ENCODE assay signal across 17 cellular contexts in the genomic region with DNA sequence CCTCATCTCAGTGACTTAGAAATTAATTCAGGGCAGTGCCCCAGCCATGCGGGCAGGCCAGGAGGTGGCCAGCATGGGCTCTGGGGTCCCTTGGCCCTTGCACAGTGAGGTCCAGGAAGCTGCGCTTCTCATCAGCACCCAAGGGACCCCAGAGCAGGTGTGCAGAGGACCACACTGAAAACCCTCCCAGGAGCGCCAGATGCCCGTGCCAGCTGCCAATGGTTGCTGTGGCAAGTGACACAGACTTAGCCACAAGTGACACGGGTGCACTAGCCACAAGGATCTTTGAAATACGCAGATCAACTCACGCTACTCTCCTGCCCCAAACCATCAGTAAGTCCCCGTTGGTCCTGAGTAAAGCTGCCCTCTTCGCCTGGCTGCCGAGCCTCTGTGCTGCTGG.
"Had no signal": no experiment of that assay in that cellular context is flagged by ENCODE, and none has a peak within 500 bp of the region (broad histone marks: within the 10 kb centered on the region; RNA-seq: fewer than 3 reads in every experiment).

No MANE protein-coding gene starts in this region.

- H3K4me1 Mint-ChIP-seq: activated B cell treated with CpG ODN at 0.5 μM for 24 hours; activated naive CD8-positive, alpha-beta T cell treated with anti-CD3 and anti-CD28 coated beads, Interleukin-2, amount 10 ng/mL, durations not matched to agents 7 days and 5 days; mesothelial cell of epicardium; nephron; stimulated activated naive CD8-positive, alpha-beta T cell treated with anti-CD3 and anti-CD28 coated beads, Interleukin-15, amount 100 ng/mL, for 72 hours had no signal

- H3K4me3 Mint-ChIP-seq: activated B cell treated with CpG ODN at 0.5 μM for 24 hours; activated naive CD8-positive, alpha-beta T cell treated with anti-CD3 and anti-CD28 coated beads, Interleukin-2, amount 10 ng/mL, durations not matched to agents 7 days and 5 days; activated T-helper 17 cell treated with anti-CD3 and anti-CD28 coated beads, Interleukin-2, amount 50 U/mL, for 72 hours; effector memory CD8-positive, alpha-beta T cell; mesothelial cell of epicardium; nephron; stimulated activated naive CD8-positive, alpha-beta T cell treated with anti-CD3 and anti-CD28 coated beads, Interleukin-15, amount 100 ng/mL, for 72 hours had no signal

- ATAC-seq: activated T-helper 17 cell treated with anti-CD3 and anti-CD28 coated beads, Interleukin-2, amount 50 U/mL, for 72 hours; effector memory CD8-positive, alpha-beta T cell; foreskin keratinocyte; left colon had no signal

- DNase-seq: activated B cell treated with CpG ODN at 0.5 μM for 24 hours; activated CD4-positive, alpha-beta T cell treated with anti-CD3 and anti-CD28 coated beads for 4 hours; activated naive CD4-positive, alpha-beta T cell treated with Interleukin-2 at 50 U/mL for 16 hours; activated naive CD8-positive, alpha-beta T cell treated with anti-CD3 and anti-CD28 coated beads, Interleukin-2, amount 10 ng/mL, durations not matched to agents 7 days and 5 days; effector memory CD8-positive, alpha-beta T cell; foreskin keratinocyte; left colon; retina; stimulated activated CD4-positive, alpha-beta T cell treated with anti-CD3 and anti-CD28 coated beads, Interleukin-12 subunit alpha, Interleukin-12 subunit beta, amount 100 ng/mL, for 4 hours; stimulated activated CD4-positive, alpha-beta T cell treated with anti-CD3 and anti-CD28 coated beads, Interleukin-1b, Interleukin-23, amount 100 ng/mL, for 48 hours; stimulated activated naive CD8-positive, alpha-beta T cell treated with anti-CD3 and anti-CD28 coated beads, Interleukin-15, amount 100 ng/mL, for 72 hours had no signal

- H3K27ac Mint-ChIP-seq: activated B cell treated with CpG ODN at 0.5 μM for 24 hours; activated naive CD8-positive, alpha-beta T cell treated with anti-CD3 and anti-CD28 coated beads, Interleukin-2, amount 10 ng/mL, durations not matched to agents 7 days and 5 days; effector memory CD8-positive, alpha-beta T cell; mesothelial cell of epicardium; nephron had no signal

- H3K36me3 Mint-ChIP-seq: activated naive CD8-positive, alpha-beta T cell treated with anti-CD3 and anti-CD28 coated beads, Interleukin-2, amount 10 ng/mL, durations not matched to agents 7 days and 5 days; mesothelial cell of epicardium had no signal

- H3K27me3 ChIP-seq: cardiac muscle cell had no signal

- H3K4me3 ChIP-seq: cardiac muscle cell, hepatocyte had no signal

- H3K4me1 ChIP-seq: foreskin keratinocyte had no signal

- H3K27ac ChIP-seq: cardiac muscle cell, epithelial cell of prostate, foreskin keratinocyte, hepatocyte had no signal

- H3K9me3 Mint-ChIP-seq: activated B cell treated with CpG ODN at 0.5 μM for 24 hours; activated naive CD8-positive, alpha-beta T cell treated with anti-CD3 and anti-CD28 coated beads, Interleukin-2, amount 10 ng/mL, durations not matched to agents 7 days and 5 days; activated T-helper 17 cell treated with anti-CD3 and anti-CD28 coated beads, Interleukin-2, amount 50 U/mL, for 72 hours; effector memory CD8-positive, alpha-beta T cell; stimulated activated naive CD8-positive, alpha-beta T cell treated with anti-CD3 and anti-CD28 coated beads, Interleukin-15, amount 100 ng/mL, for 72 hours had no signal

- H3K36me3 ChIP-seq: cardiac muscle cell had no signal
